Comparison of ENCODE assay signal across 1 cellular context in the genomic region with DNA sequence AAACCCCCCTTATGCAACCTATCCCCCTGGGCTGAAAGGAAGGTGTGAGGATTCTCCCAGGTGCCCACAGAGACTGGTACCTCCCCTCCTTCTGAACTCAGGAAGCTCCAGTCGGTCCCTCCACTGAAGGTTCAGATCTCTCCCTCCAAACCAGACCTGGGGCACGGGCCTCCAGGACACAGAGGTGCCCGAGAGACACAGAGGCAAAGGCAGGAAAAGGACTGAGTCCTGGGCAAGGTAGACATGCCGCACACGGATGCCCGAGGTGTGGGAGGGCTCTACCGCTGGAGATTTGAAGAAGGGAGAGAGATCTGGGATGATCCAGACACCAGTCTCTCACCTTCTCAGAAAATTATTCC.
TF ChIP-seq lines count a peak whose summit lies in the region.

No MANE protein-coding gene starts in this region.

TF ChIP-seq in endothelial cell of umbilical vein, 7 proteins besides CTCF, POLR2A, EP300 and RAD21:
- TF ChIP-seq MYC (IDR thresholded peaks at IDR 0.05; ENCODE audit: low read depth, low read length) (no peak), EZH2 (IDR thresholded peaks at IDR 0.05; ENCODE audit: borderline replicate concordance, low read depth, low read length, severe bottlenecking) (no peak), FOS (IDR thresholded peaks at IDR 0.05; ENCODE audit: borderline replicate concordance, insufficient read depth, low read length) (no peak), POLR2AphosphoS5 (IDR thresholded peaks at IDR 0.05; ENCODE audit: insufficient read depth, low read depth, low read length) (no peak), GATA2 (IDR thresholded peaks at IDR 0.05; ENCODE audit: insufficient read depth, insufficient read length, low read depth, low read length) (no peak), JUN (IDR thresholded peaks at IDR 0.05; ENCODE audit: borderline replicate concordance, insufficient read depth, insufficient read length, low read depth) (no peak)
- TF ChIP-seq, protein P1, sequence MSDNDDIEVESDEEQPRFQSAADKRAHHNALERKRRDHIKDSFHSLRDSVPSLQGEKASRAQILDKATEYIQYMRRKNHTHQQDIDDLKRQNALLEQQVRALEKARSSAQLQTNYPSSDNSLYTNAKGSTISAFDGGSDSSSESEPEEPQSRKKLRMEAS (IDR thresholded peaks at IDR 0.05; ENCODE audit: insufficient read depth, insufficient read length): no peak
